8 cellular contexts compared by ENCODE assay signal in the genomic region with DNA sequence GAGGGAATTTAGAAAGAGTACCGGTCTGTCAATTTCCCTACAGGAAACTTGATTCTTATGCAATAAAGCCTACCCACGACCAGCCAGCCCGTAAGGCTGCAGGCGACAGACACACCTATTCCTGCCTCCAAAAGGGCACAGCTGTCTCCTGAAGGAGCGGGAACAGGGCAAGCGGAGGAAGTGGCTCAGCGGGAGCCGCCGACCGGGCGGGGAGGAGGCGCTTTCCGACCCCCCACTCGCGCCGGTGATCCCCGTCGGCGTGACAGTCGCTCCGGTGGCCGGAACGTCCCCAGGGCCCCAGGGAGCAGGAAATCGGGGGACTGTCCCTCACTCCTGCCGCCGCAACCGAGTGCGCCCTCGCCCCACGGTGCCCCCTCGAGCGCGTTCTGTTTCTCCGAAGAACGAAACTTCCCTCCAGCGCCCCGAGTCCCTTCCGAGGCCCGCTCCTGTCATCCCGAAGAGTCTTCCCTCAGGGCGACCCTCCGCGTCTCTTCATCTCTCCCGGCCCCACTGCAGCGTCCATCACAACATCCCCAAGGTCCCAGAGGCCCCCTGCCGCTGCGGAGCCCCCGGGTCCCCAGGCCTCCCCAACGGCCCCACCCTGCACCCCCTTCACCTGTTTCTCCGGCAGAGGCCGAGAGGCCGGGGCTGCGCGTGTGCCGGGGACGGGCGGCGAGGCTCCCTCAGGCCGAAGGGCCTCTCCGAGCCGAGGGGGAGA. TPM values are rescaled to one million over a fixed set of nuclear protein-coding genes. Genes with fewer than 3 reads are reported as not detected.
DNase-seq lines count a peak whose midpoint lies in the region; ATAC-seq and TF ChIP-seq lines count a peak whose summit lies in the region.

No MANE protein-coding gene starts in this region.

- TF ChIP-seq CTCF in foreskin fibroblast (IDR thresholded peaks at IDR 0.05; ENCODE audit: low read depth, low read length) = no peak

- H3K18ac ChIP-seq in neuronal stem cell (ENCODE audit: low read length) = peak overlapping the region; percentile 92

- peak overlapping the region; percentile 97 for H3K4me3 ChIP-seq in HAP-1
- peak overlapping the region; percentile 89 to 99 for H3K4me3 ChIP-seq in foreskin fibroblast (ENCODE audit: low read depth in 1 of 2, low read length in 2 of 2)
- peak overlapping the region; percentile 91 to 96 for H3K4me3 ChIP-seq in neuronal stem cell (ENCODE audit: low read length in 2 of 2)

- H2BK5ac ChIP-seq in neuronal stem cell (ENCODE audit: low read length) = peak overlapping the region; percentile 95

- no peak overlapping the region for H3K4ac ChIP-seq in neuronal stem cell (ENCODE audit: low read length)

- no peaks in the 10 kb centered on the region for H3K27me3 ChIP-seq in HAP-1 (ENCODE audit: low read depth)
- H3K27me3 ChIP-seq in neuronal stem cell (ENCODE audit: control insufficient read depth in 3 of 3, insufficient read depth in 3 of 3, low read depth in 1 of 3, low read length in 3 of 3) = no peaks in the 10 kb centered on the region

- H3K4me1 ChIP-seq in HAP-1 (peaks cover 16% of the 10 kb centered on the region), neuronal stem cell (ENCODE audit: control insufficient read depth in 2 of 2, insufficient read depth in 1 of 2, low read depth in 1 of 2, low read length in 2 of 2) (peaks cover 6 to 12% of the 10 kb centered on the region in 2 donors)

- no peak overlapping the region for H4K91ac ChIP-seq in neuronal stem cell (ENCODE audit: low read depth, low read length, poor library complexity)

- DNase-seq in COLO668 (lab: John Stamatoyannopoulos, UW; ENCODE audit: unreplicated experiment) = peak; percentile 45
- DNase-seq in HAP-1 (ENCODE audit: low spot score in 2 of 2) = peak in 1 of 2 experiments; percentile 48
- DNase-seq in NCI-H345 treated with DMSO at 0.1 percent for 48 hours (lab: John Stamatoyannopoulos, UW; ENCODE audit: unreplicated experiment) = peak; percentile 36
- DNase-seq in activated T-helper 1 cell treated with Interleukin-2 at 50 U/mL for 16 hours (ENCODE audit: low read depth) = peak; percentile 7
- peak in 1 of 2 donors; percentile 40 for DNase-seq in foreskin fibroblast
- DNase-seq in neuronal stem cell (ENCODE audit: low spot score) = no peak

- H3K79me1 ChIP-seq in neuronal stem cell (ENCODE audit: low read depth, low read length) = peaks cover 8% of the 10 kb centered on the region

- H3K27ac ChIP-seq in neuronal stem cell (replicated peaks; ENCODE audit: low read length) = peak overlapping the region; percentile 66

- peak overlapping the region; percentile 93 for H3K9ac ChIP-seq in neuronal stem cell (ENCODE audit: low read depth, low read length, poor library complexity)

- H2BK15ac ChIP-seq in neuronal stem cell (ENCODE audit: low read length) = peak overlapping the region; percentile 85

- peak overlapping the region; percentile 75 for H3K14ac ChIP-seq in neuronal stem cell (ENCODE audit: low read length)

- H2AK5ac ChIP-seq in neuronal stem cell (ENCODE audit: low read depth, low read length) = peak overlapping the region; percentile 86

- H2BK12ac ChIP-seq in neuronal stem cell (ENCODE audit: low read length) = no peak overlapping the region

- no peak for ATAC-seq in GM19328 (IDR thresholded peaks at IDR 0.05; ENCODE audit: unreplicated experiment)
- ATAC-seq in HG02678 (IDR thresholded peaks at IDR 0.05; ENCODE audit: unreplicated experiment) = no peak

- peak overlapping the region; percentile 75 for H3K23ac ChIP-seq in neuronal stem cell (ENCODE audit: low read depth, low read length, poor library complexity)

- H4K8ac ChIP-seq in neuronal stem cell (ENCODE audit: low read depth, low read length) = no peak overlapping the region

- in situ Hi-C loops in HAP-1 (cut with MboI; ENCODE audit: low sequenced_read_pairs) = no loop called here

- H3K36me3 ChIP-seq in HAP-1 (replicated peaks) (no peaks in the 10 kb centered on the region), neuronal stem cell (replicated peaks in 1 of 2; ENCODE audit: control insufficient read depth in 2 of 2, insufficient read depth in 2 of 2, low read length in 2 of 2) (peaks cover 2 to 28% of the 10 kb centered on the region in 2 donors)

- peak overlapping the region; percentile 83 for H3K4me2 ChIP-seq in neuronal stem cell (ENCODE audit: insufficient read depth, low read length, poor library complexity, severe bottlenecking)

- H3K9me3 ChIP-seq in HAP-1 = no peaks in the 10 kb centered on the region
- peaks cover 0 to 7% of the 10 kb centered on the region in 2 donors for H3K9me3 ChIP-seq in neuronal stem cell (replicated peaks in 1 of 2; ENCODE audit: control insufficient read depth in 2 of 2, insufficient read depth in 1 of 2, low read depth in 1 of 2, low read length in 2 of 2)

- peak overlapping the region; percentile 91 for H2BK120ac ChIP-seq in neuronal stem cell (ENCODE audit: low read depth, low read length)

- H2AFZ ChIP-seq in neuronal stem cell (ENCODE audit: low read length) = peak overlapping the region; percentile 69

- WGBS in neuronal stem cell (ENCODE audit: extremely low coverage in 2 of 2, insufficient read length in 2 of 2, insufficient replicate concordance in 1 of 2), 2 donors = no CpG with 5 or more reads among the region's 61 CpGs

RNA-seq across cellular contexts. Expression of a gene that starts 0.4 kb away (rescaled TPM):
- polyA plus RNA-seq in neuronal stem cell (2013, experiment 1 of 2) = 31.5 TPM
- 30.7 TPM for polyA plus RNA-seq in neuronal stem cell (2013, experiment 2 of 2)

RNA-seq across cellular contexts. Expression of a gene that starts 35.2 kb away (rescaled TPM):
- polyA plus RNA-seq in neuronal stem cell (2013, experiment 1 of 2) = 12.7 TPM
- polyA plus RNA-seq in neuronal stem cell (2013, experiment 2 of 2) = 12.6 TPM
